ENCODE assay signal across 1 cellular context in the genomic region with DNA sequence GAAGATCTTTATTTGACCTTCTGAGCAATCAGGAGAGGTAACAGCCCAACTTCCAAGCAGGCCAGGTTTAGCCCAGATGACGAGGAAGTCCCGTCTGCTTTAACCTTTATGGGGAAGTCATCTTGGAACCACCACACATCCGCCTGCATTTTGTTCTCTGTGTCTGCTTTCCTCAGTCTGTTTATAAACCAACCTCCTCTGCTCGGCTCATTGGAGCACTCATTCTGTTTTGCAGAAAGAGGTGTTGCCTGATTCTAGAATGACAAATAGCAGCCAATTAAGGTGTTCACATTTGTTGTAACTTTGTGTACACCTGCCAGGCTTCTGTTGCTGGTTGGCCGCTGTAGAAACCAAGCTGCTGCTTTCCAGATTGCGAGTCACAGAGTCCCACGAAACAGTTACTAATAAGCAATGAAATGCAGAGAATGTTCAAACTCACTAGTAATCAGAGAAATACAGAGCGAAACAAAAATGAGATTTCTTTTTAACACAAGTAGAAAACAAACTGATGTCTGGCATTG.
TF ChIP-seq lines count a peak whose summit lies in the region.

No MANE protein-coding gene starts in this region.

TF ChIP-seq in GM12878, 131 proteins besides CTCF, POLR2A, EP300 and RAD21 (continued from another document):
- TF ChIP-seq BCLAF1 (IDR thresholded peaks at IDR 0.05): no peak
- TF ChIP-seq, protein P1, sequence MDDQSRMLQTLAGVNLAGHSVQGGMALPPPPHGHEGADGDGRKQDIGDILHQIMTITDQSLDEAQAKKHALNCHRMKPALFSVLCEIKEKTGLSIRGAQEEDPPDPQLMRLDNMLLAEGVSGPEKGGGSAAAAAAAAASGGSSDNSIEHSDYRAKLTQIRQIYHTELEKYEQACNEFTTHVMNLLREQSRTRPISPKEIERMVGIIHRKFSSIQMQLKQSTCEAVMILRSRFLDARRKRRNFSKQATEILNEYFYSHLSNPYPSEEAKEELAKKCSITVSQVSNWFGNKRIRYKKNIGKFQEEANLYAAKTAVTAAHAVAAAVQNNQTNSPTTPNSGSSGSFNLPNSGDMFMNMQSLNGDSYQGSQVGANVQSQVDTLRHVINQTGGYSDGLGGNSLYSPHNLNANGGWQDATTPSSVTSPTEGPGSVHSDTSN (IDR thresholded peaks at IDR 0.05; ENCODE audit: insufficient replicate concordance, low read depth, low read length): no peak
- TF ChIP-seq, protein P2, sequence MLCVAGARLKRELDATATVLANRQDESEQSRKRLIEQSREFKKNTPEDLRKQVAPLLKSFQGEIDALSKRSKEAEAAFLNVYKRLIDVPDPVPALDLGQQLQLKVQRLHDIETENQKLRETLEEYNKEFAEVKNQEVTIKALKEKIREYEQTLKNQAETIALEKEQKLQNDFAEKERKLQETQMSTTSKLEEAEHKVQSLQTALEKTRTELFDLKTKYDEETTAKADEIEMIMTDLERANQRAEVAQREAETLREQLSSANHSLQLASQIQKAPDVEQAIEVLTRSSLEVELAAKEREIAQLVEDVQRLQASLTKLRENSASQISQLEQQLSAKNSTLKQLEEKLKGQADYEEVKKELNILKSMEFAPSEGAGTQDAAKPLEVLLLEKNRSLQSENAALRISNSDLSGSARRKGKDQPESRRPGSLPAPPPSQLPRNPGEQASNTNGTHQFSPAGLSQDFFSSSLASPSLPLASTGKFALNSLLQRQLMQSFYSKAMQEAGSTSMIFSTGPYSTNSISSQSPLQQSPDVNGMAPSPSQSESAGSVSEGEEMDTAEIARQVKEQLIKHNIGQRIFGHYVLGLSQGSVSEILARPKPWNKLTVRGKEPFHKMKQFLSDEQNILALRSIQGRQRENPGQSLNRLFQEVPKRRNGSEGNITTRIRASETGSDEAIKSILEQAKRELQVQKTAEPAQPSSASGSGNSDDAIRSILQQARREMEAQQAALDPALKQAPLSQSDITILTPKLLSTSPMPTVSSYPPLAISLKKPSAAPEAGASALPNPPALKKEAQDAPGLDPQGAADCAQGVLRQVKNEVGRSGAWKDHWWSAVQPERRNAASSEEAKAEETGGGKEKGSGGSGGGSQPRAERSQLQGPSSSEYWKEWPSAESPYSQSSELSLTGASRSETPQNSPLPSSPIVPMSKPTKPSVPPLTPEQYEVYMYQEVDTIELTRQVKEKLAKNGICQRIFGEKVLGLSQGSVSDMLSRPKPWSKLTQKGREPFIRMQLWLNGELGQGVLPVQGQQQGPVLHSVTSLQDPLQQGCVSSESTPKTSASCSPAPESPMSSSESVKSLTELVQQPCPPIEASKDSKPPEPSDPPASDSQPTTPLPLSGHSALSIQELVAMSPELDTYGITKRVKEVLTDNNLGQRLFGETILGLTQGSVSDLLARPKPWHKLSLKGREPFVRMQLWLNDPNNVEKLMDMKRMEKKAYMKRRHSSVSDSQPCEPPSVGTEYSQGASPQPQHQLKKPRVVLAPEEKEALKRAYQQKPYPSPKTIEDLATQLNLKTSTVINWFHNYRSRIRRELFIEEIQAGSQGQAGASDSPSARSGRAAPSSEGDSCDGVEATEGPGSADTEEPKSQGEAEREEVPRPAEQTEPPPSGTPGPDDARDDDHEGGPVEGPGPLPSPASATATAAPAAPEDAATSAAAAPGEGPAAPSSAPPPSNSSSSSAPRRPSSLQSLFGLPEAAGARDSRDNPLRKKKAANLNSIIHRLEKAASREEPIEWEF (IDR thresholded peaks at IDR 0.05; ENCODE audit: insufficient replicate concordance, low read depth, low read length): no peak
- TF ChIP-seq YY1 (IDR thresholded peaks at IDR 0.05; ENCODE audit: low read depth, low read length): peak; percentile 70; the same call in 1 of the 2 replicates
- TF ChIP-seq TARDBP (IDR thresholded peaks at IDR 0.05; ENCODE audit: borderline replicate concordance): no peak
- no peak for TF ChIP-seq WRNIP1 (IDR thresholded peaks at IDR 0.05; ENCODE audit: borderline replicate concordance, low read depth, low read length)
- peak; percentile 46; the same call in 1 of the 2 replicates for TF ChIP-seq ZBED1 (IDR thresholded peaks at IDR 0.05; ENCODE audit: borderline replicate concordance)
- TF ChIP-seq, protein P3, sequence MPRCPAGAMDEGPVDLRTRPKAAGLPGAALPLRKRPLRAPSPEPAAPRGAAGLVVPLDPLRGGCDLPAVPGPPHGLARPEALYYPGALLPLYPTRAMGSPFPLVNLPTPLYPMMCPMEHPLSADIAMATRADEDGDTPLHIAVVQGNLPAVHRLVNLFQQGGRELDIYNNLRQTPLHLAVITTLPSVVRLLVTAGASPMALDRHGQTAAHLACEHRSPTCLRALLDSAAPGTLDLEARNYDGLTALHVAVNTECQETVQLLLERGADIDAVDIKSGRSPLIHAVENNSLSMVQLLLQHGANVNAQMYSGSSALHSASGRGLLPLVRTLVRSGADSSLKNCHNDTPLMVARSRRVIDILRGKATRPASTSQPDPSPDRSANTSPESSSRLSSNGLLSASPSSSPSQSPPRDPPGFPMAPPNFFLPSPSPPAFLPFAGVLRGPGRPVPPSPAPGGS (IDR thresholded peaks at IDR 0.05; ENCODE audit: borderline replicate concordance, insufficient read depth, low read depth, low read length, poor library complexity, severe bottlenecking): peak; percentile 15
- TF ChIP-seq ZBTB40 (IDR thresholded peaks at IDR 0.05; ENCODE audit: borderline replicate concordance): no peak
- TF ChIP-seq NR2C2 (IDR thresholded peaks at IDR 0.05; ENCODE audit: borderline replicate concordance, control insufficient read depth, insufficient read length, low read depth): no peak
- TF ChIP-seq RUNX3 (IDR thresholded peaks at IDR 0.05; ENCODE audit: low read length): 0 out of 2 replicates have a peak, but pooled peaks have one; percentile 4
- TF ChIP-seq HDAC6 (IDR thresholded peaks at IDR 0.05; ENCODE audit: unreplicated experiment): no peak
- TF ChIP-seq CBFB (IDR thresholded peaks at IDR 0.05; ENCODE audit: low read depth): 0 out of 2 replicates have a peak, but pooled peaks have one; percentile 9
- TF ChIP-seq NFXL1 (IDR thresholded peaks at IDR 0.05; ENCODE audit: borderline replicate concordance): no peak
- no peak; the same call in 1 of the 2 replicates for TF ChIP-seq JUNB (IDR thresholded peaks at IDR 0.05)
- TF ChIP-seq SPI1 (IDR thresholded peaks at IDR 0.05; ENCODE audit: borderline replicate concordance, insufficient read depth, low read depth, low read length): peak; percentile 52; the same call in 1 of the 2 replicates
- 0 out of 2 replicates have a peak, but pooled peaks have one; percentile 43 for TF ChIP-seq NFIC (IDR thresholded peaks at IDR 0.05; ENCODE audit: low read depth, low read length)
- TF ChIP-seq E2F4 (IDR thresholded peaks at IDR 0.05; ENCODE audit: low read depth, low read length): no peak
- peak; percentile 30; the same call in 1 of the 2 replicates for TF ChIP-seq SMAD5 (IDR thresholded peaks at IDR 0.05; ENCODE audit: low read depth)
- no peak for TF ChIP-seq CEBPB (IDR thresholded peaks at IDR 0.05; ENCODE audit: borderline replicate concordance in 1 of 2, low read depth in 2 of 2, low read length in 2 of 2)
- no peak for TF ChIP-seq EED (IDR thresholded peaks at IDR 0.05; ENCODE audit: low read depth)
- TF ChIP-seq FOXM1 (IDR thresholded peaks at IDR 0.05; ENCODE audit: low read depth, low read length): 0 out of 2 replicates have a peak, but pooled peaks have one; percentile 24
- no peak for TF ChIP-seq BHLHE40 (IDR thresholded peaks at IDR 0.05; ENCODE audit: borderline replicate concordance in 1 of 2, low read depth in 2 of 2, low read length in 1 of 2)
